ENCODE assay signal across 21 cellular contexts in the genomic region with DNA sequence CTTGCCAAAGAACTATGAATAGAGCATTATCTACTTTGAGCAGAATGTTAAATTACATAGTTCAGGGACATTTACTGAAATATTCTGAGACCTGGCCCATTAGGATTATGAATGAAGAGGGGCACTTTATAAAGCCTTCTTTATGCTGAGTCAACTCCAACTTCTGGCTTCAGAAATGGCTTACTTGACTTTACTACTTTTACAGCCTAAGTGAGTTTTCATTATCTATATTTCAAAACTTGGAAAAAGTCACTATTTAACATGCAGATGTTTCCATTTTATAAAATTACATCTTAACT. TPM values are rescaled to one million over a fixed set of nuclear protein-coding genes. Genes with fewer than 3 reads are reported as not detected.
A peak's percentile ranks its signal among the peaks of the same experiment; 100 is the strongest.
DNase-seq lines count a peak whose midpoint lies in the region; ATAC-seq, FAIRE-seq and TF ChIP-seq lines count a peak whose summit lies in the region.
"Had no signal": no experiment of that assay in that cellular context is flagged by ENCODE, and none has a peak within 500 bp of the region (broad histone marks: within the 10 kb centered on the region; RNA-seq: fewer than 3 reads in every experiment).

No MANE protein-coding gene starts in this region.

- H3K27me3 ChIP-seq in GM23338 (ENCODE audit: insufficient read depth) (no peaks in the 10 kb centered on the region), body of pancreas (no peaks in the 10 kb centered on the region), HepG2 (ENCODE audit: control insufficient read depth in 1 of 2, insufficient read depth in 2 of 2, low read length in 2 of 2) (no peaks in the 10 kb centered on the region), ascending aorta (no peaks in the 10 kb centered on the region)
- H3K27me3 ChIP-seq: SJSA1 had no signal

- peak overlapping the region; percentile 49; the same call in 1 of the 2 replicates for H3K27ac Mint-ChIP-seq in GM23338
- H3K27ac Mint-ChIP-seq: B cell; CD8-positive, alpha-beta memory T cell; HFFc6; T-cell had no signal

- no peaks in the 10 kb centered on the region for H3K27me3 Mint-ChIP-seq in GM23338 (ENCODE audit: insufficient read depth, low read depth, poor library complexity)
- H3K27me3 Mint-ChIP-seq: B cell, T-cell had no signal

- TF ChIP-seq EP300 in HepG2 (IDR thresholded peaks at IDR 0.05; ENCODE audit: low read depth in 2 of 2, low read length in 2 of 2) (no peak), HepG2 (CRISPR knock-in tag; IDR thresholded peaks at IDR 0.05; ENCODE audit: borderline replicate concordance) (no peak)

- H3K4me1 ChIP-seq in GM23338 (ENCODE audit: insufficient read depth) (no peaks in the 10 kb centered on the region), body of pancreas (peaks cover 30% of the 10 kb centered on the region), HepG2 (ENCODE audit: insufficient read depth, low read length) (peaks cover 36% of the 10 kb centered on the region), ascending aorta (peaks cover 0 to 44% of the 10 kb centered on the region in 2 donors)
- H3K4me1 ChIP-seq: SJSA1 had no signal

- no peak overlapping the region for H3K4me3 Mint-ChIP-seq in GM23338
- H3K4me3 Mint-ChIP-seq: B cell; CD8-positive, alpha-beta memory T cell; HFFc6; T-cell had no signal

- in situ Hi-C loops in HepG2 (cut with HindIII; ENCODE audit: extremely low pct_ligation_motif_present, low pct_unique_long_range_greater_than_20kb) = loop anchor here (10.0 kb wide), 1 partner anchor 178 kb away; no protein-coding TSS in a partner anchor

- H3K79me2 ChIP-seq in GM23338 (replicated peaks; ENCODE audit: insufficient read depth) (peaks cover 37% of the 10 kb centered on the region), HepG2 (ENCODE audit: insufficient read depth, low read length) (peaks cover 99% of the 10 kb centered on the region)

- FAIRE-seq in HepG2 (lab: Jason Lieb, UNC) = no peak

- H3K9me3 ChIP-seq in SK-N-MC (ENCODE audit: low read depth, low read length) (no peaks in the 10 kb centered on the region), body of pancreas (no peaks in the 10 kb centered on the region), HepG2 (ENCODE audit: low read length) (no peaks in the 10 kb centered on the region), ascending aorta (no peaks in the 10 kb centered on the region)
- H3K9me3 ChIP-seq: SJSA1 had no signal

- H3K36me3 ChIP-seq in GM23338 (ENCODE audit: insufficient read depth) (no peaks in the 10 kb centered on the region), SK-N-MC (ENCODE audit: insufficient read depth, low read length) (no peaks in the 10 kb centered on the region; the same call in 1 of the 2 replicates), body of pancreas (replicated peaks in 1 of 2; ENCODE audit: insufficient read depth in 1 of 2, low read depth in 2 of 2) (no peaks in the 10 kb centered on the region), HepG2 (replicated peaks in 1 of 2; ENCODE audit: control insufficient read depth in 1 of 2, insufficient read depth in 2 of 2, low read length in 2 of 2) (peaks cover 1 to 14% of the 10 kb centered on the region in 2 experiments; a peak in 3 of 5 replicates), ascending aorta (no peaks in the 10 kb centered on the region)
- H3K36me3 ChIP-seq: SJSA1 had no signal

- TF ChIP-seq POLR2A in body of pancreas (IDR thresholded peaks at IDR 0.05) = no peak
- TF ChIP-seq POLR2A in HepG2 (IDR thresholded peaks at IDR 0.05; ENCODE audit: insufficient read depth in 1 of 2, low read depth in 2 of 2, low read length in 2 of 2) = no peak

- TF ChIP-seq CTCF in GM23338 (conservative IDR thresholded peaks at IDR 0.05; ENCODE audit: low read depth in 2 of 2) (no peak), body of pancreas (IDR thresholded peaks at IDR 0.05) (no peak), HepG2 (CRISPR knock-in tag; IDR thresholded peaks at IDR 0.05) (no peak), ascending aorta (IDR thresholded peaks at IDR 0.05) (no peak)

- ATAC-seq in GM23338 (no peak), body of pancreas (no peak), HepG2 (no peak), HG03460 (IDR thresholded peaks at IDR 0.05; ENCODE audit: unreplicated experiment) (no peak)
- ATAC-seq: T-cell had no signal

- POLR2A ChIA-PET in HepG2 (lab: Yijun Ruan, JAX) = interaction anchor here (1.7 kb wide), 1 partner anchor 45 kb away, joined by 3 read pairs; no protein-coding TSS in a partner anchor

- no peak for TF ChIP-seq RAD21 in HepG2 (CRISPR knock-in tag; IDR thresholded peaks at IDR 0.05)

- H3K9ac ChIP-seq in SK-N-MC (ENCODE audit: insufficient read length) (no peak overlapping the region), HepG2 (ENCODE audit: insufficient read depth, low read depth, low read length) (no peak overlapping the region)

- DNase-seq in GM23338 (ENCODE audit: low spot score) = no peak
- DNase-seq in SK-N-MC (ENCODE audit: low read depth, low spot score) = no peak
- DNase-seq in body of pancreas = no peak
- DNase-seq in HepG2 (ENCODE audit: low spot score) = no peak
- no peak for DNase-seq in ascending aorta (ENCODE audit: low spot score in 2 of 2)
- no peak for DNase-seq in NAMALWA (ENCODE audit: low spot score)
- no peak for DNase-seq in NCI-H1417 treated with DMSO at 0.1 percent for 48 hours (lab: John Stamatoyannopoulos, UW)
- DNase-seq: CD8-positive, alpha-beta memory T cell; H7; HFFc6; Kasumi-1; MV-4-11; NCI-H526 treated with DMSO at 0.1 percent for 48 hours; Right ventricle myocardium superior; RPMI8226; T-cell had no signal

- no TSS peak for BruUV-seq in HepG2 (replicated peaks; lab: Mats Ljungman, UMichigan)

- no peak overlapping the region for H3K4me2 ChIP-seq in GM23338
- no peak overlapping the region for H3K4me2 ChIP-seq in HepG2 (ENCODE audit: low read depth, low read length)

- H3K4me1 Mint-ChIP-seq in GM23338 = peaks cover 11% of the 10 kb centered on the region; the same call in 2 of the 3 replicates
- H3K4me1 Mint-ChIP-seq: CD8-positive, alpha-beta memory T cell had no signal

- no peaks in the 10 kb centered on the region for H3K9me2 ChIP-seq in GM23338 (ENCODE audit: insufficient read depth)

- no peak overlapping the region for H3K27ac ChIP-seq in GM23338 (ENCODE audit: low read depth)
- H3K27ac ChIP-seq in SK-N-MC = peak overlapping the region; percentile 69; the same call in 1 of the 2 replicates
- H3K27ac ChIP-seq in body of pancreas = peak overlapping the region in 3 of 4 donors; percentile 40 to 64 (median 41)
- H3K27ac ChIP-seq in HepG2 (ENCODE audit: extremely low read length, insufficient read depth, low read length) = no peak overlapping the region
- no peak overlapping the region for H3K27ac ChIP-seq in ascending aorta
- H3K27ac ChIP-seq: C4-2B, HL-60, SJSA1 had no signal

- no peak overlapping the region for H3K4me3 ChIP-seq in GM23338
- peak overlapping the region; percentile 25; the same call in 1 of the 2 replicates for H3K4me3 ChIP-seq in SK-N-MC
- no peak overlapping the region for H3K4me3 ChIP-seq in body of pancreas
- no peak overlapping the region for H3K4me3 ChIP-seq in HepG2 (replicated peaks in 1 of 3; ENCODE audit: insufficient read depth in 1 of 3, low read depth in 2 of 3, low read length in 3 of 3)
- H3K4me3 ChIP-seq in ascending aorta = no peak overlapping the region
- H3K4me3 ChIP-seq: SJSA1 had no signal

- intact Hi-C loops in body of pancreas (cut with DNase I) = no loop called here
- intact Hi-C loops in HepG2 (cut with micrococcal nuclease; ENCODE audit: unreplicated experiment) = no loop called here
- intact Hi-C loops in ascending aorta (cut with DNase I) = loop anchor here (5.0 kb wide), 1 partner anchor 45 kb away; no protein-coding TSS in a partner anchor

- H2AFZ ChIP-seq in GM23338 (no peak overlapping the region), HepG2 (ENCODE audit: low read length) (no peak overlapping the region)

- no peaks in the 10 kb centered on the region for H3K36me3 Mint-ChIP-seq in GM23338 (ENCODE audit: low read depth)
- H3K36me3 Mint-ChIP-seq: CD8-positive, alpha-beta memory T cell; T-cell had no signal

- H3F3A ChIP-seq in GM23338 (replicated peaks; ENCODE audit: low read depth) = no peaks in the 10 kb centered on the region

- H3K9me3 Mint-ChIP-seq in GM23338 = no peaks in the 10 kb centered on the region
- H3K9me3 Mint-ChIP-seq: CD8-positive, alpha-beta memory T cell; HFFc6; T-cell had no signal

- H4K20me1 ChIP-seq in GM23338 (replicated peaks; ENCODE audit: insufficient read depth) = no peaks in the 10 kb centered on the region
- H4K20me1 ChIP-seq in HepG2 (ENCODE audit: insufficient read depth, low read length) = peaks cover 9% of the 10 kb centered on the region; the same call in 1 of the 2 replicates

- CTCF ChIA-PET in HepG2 (lab: Yijun Ruan, JAX; ENCODE audit: low intra/inter-chr PET ratio, low total read pairs) = no interaction called here

RNA-seq across cellular contexts. Expression of a gene that starts 37.7 kb away (rescaled TPM):
- total RNA-seq in GM23338 (2014; rRNA removed; shearing (Covaris generic)) = 21.6 and 26.6 TPM in 2 replicates
- 11.0 and 12.6 TPM in 2 replicates for polyA plus RNA-seq in GM23338 (2016; fragmentation: Nextera tagmentation; extraction: Ambion mirVana)
- total RNA-seq in body of pancreas = 10 to 100 TPM; 13.2 to 24.4 TPM
- 74.4 and 105 TPM in 2 replicates for total RNA-seq in HepG2 (2016; rRNA removed; fragmentation: Illumina TruSeq; extraction: Trizol)
- total RNA-seq in HepG2 (2016; cell fraction: cytosol; rRNA removed; fragmentation: Illumina TruSeq; extraction: Trizol; ENCODE audit: low read depth) = 58.3 and 66.2 TPM in 2 replicates
- total RNA-seq in HepG2 (2016; cell fraction: insoluble cytoplasmic fraction; rRNA removed; fragmentation: Illumina TruSeq; extraction: Trizol) = 71.8 and 93.5 TPM in 2 replicates
- 84.1 and 90.5 TPM in 2 replicates for total RNA-seq in HepG2 (2016; cell fraction: membrane; rRNA removed; fragmentation: Illumina TruSeq; extraction: Trizol)
- 67.8 and 69.5 TPM in 2 replicates for total RNA-seq in HepG2 (2016; cell fraction: nucleus; rRNA removed; fragmentation: Illumina TruSeq; extraction: Trizol)
- 69.3 and 101 TPM in 2 replicates for polyA plus RNA-seq in HepG2 (2011; rRNA removed)
- 44.4 and 49.6 TPM in 2 replicates for polyA plus RNA-seq in HepG2 (2011; cell fraction: cytosol; rRNA removed)
- polyA plus RNA-seq in HepG2 (2011; cell fraction: nucleus; rRNA removed) = 48.2 and 49.5 TPM in 2 replicates
- polyA plus RNA-seq in HepG2 (2012) = 109 and 119 TPM in 2 replicates
- polyA plus RNA-seq in HepG2 (2016; cell fraction: cytosol; fragmentation: Illumina TruSeq; extraction: Trizol; ENCODE audit: low read depth) = 25.4 and 25.6 TPM in 2 replicates
- 82.9 and 87.2 TPM in 2 replicates for polyA plus RNA-seq in HepG2 (2016; cell fraction: insoluble cytoplasmic fraction; fragmentation: Illumina TruSeq; extraction: Trizol; ENCODE audit: low read depth)
- 48.8 and 51.0 TPM in 2 replicates for polyA plus RNA-seq in HepG2 (2016; cell fraction: membrane; fragmentation: Illumina TruSeq; extraction: Trizol; ENCODE audit: low read depth)
- polyA plus RNA-seq in HepG2 (2016; cell fraction: nucleus; fragmentation: Illumina TruSeq; extraction: Trizol; ENCODE audit: insufficient read depth, low read depth) = 66.2 and 71.0 TPM in 2 replicates
- polyA minus RNA-seq in HepG2 (2011; rRNA and poly(A)+ RNA removed; ENCODE audit: low replicate concordance) = 13.2 and 38.6 TPM in 2 replicates
- polyA minus RNA-seq in HepG2 (2011; cell fraction: cytosol; rRNA and poly(A)+ RNA removed) = 71.8 and 102 TPM in 2 replicates
- polyA minus RNA-seq in HepG2 (2011; cell fraction: nucleus; rRNA and poly(A)+ RNA removed) = 247 and 269 TPM in 2 replicates
- total RNA-seq in ascending aorta = 15.4 TPM

Comparison
In these comparisons a context has a peak if more than half of its experiments do, and no peak if none do; other contexts are left out.
1. H3K27ac ChIP-seq: peak in SK-N-MC (single experiment) and body of pancreas (3 of 4); none in GM23338 (single experiment), HepG2 (single experiment) and ascending aorta (0 of 2).